ENCODE assay signal across 8 cellular contexts in the genomic region with DNA sequence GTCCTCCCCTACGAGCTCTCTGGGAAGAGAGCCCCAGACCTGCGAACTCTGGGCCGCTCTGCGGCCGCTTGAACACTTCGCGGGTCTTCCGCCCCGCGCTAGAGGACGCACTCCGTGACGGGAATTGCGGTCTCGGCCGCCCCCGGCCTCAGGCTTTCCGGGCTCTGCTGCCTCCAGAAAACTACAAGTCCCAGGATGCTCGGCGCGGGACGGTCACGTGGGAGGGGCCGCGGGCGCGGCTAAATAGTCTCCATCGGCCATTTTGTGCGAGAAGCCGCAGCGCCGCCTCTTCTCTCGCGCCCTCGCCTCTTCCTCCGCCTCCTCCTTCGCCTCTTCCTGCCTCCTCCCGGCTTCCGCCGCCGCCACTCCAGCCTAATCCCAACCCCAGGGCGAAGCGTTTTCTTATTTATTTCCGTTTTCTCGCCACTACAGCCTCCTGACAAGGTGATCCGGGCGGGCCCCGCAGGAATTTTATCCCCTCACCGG. TPM values are rescaled to one million over a fixed set of nuclear protein-coding genes. Genes with fewer than 3 reads are reported as not detected.
DNase-seq lines count a peak whose midpoint lies in the region; ATAC-seq and TF ChIP-seq lines count a peak whose summit lies in the region.

A gene (plus strand): TSS at position 269 of the 486 bp plus-strand sequence. CDS start 235 bp downstream, outside the sequence.

- peaks cover 16 to 32% of the 10 kb centered on the region in 2 donors for H3K4me1 ChIP-seq in thoracic aorta (ENCODE audit: control insufficient read depth in 1 of 2, low read depth in 2 of 2)

- H3K27me3 ChIP-seq in GM06990 (replicated peaks; ENCODE audit: control insufficient read depth, insufficient read depth, low read length): no peaks in the 10 kb centered on the region
- no peaks in the 10 kb centered on the region for H3K27me3 ChIP-seq in thoracic aorta (replicated peaks; ENCODE audit: insufficient read depth)

- H3K27ac ChIP-seq in SK-N-MC: no peak within 1 kb of the TSS
- H3K27ac ChIP-seq in thoracic aorta: peak within 1 kb of the TSS; percentile 98 to 100

- H3K9me3 ChIP-seq in SK-N-MC (ENCODE audit: low read depth, low read length): no peaks in the 10 kb centered on the region
- H3K9me3 ChIP-seq in thoracic aorta: no peaks in the 10 kb centered on the region

- peak within 1 kb of the TSS; percentile 91 for H3K4me3 ChIP-seq in GM06990 (replicated peaks; ENCODE audit: low read depth, low read length)
- H3K4me3 ChIP-seq in HFF-Myc (replicated peaks; ENCODE audit: low read depth, low read length): peak within 1 kb of the TSS; percentile 62
- peak within 1 kb of the TSS; percentile 82 for H3K4me3 ChIP-seq in SK-N-MC
- H3K4me3 ChIP-seq in thoracic aorta: peak within 1 kb of the TSS; percentile 98

- DNase-seq in GM06990 (ENCODE audit: extremely low read depth, insufficient read length): peak; percentile 99
- peak; percentile 90 for DNase-seq in HFF-Myc (ENCODE audit: extremely low read depth, low read depth)
- peak; percentile 97 for DNase-seq in NAMALWA (ENCODE audit: low spot score)
- DNase-seq in SK-N-MC (ENCODE audit: low read depth, low spot score): peak; percentile 72
- peak; percentile 98 for DNase-seq in activated naive CD4-positive, alpha-beta T cell treated with anti-CD3 and anti-CD28 coated beads, Interleukin-2, amount 50 U/mL, for 16 hours
- peak; percentile 97 for DNase-seq in globus pallidus (ENCODE audit: low spot score)
- DNase-seq in occipital lobe (lab: John Stamatoyannopoulos, UW): peak; percentile 97
- peak; percentile 91 for DNase-seq in thoracic aorta (ENCODE audit: low spot score)

- ATAC-seq in thoracic aorta (ENCODE audit: insufficient number of reproducible peaks, low FRiP score, low read depth): peak; percentile 84

- H3K9ac ChIP-seq in SK-N-MC (ENCODE audit: insufficient read length): peak within 1 kb of the TSS; percentile 88

- TF ChIP-seq CTCF in GM06990 (IDR thresholded peaks at IDR 0.05; ENCODE audit: insufficient read depth, low read length, poor library complexity, severe bottlenecking) (peak; percentile 94), HFF-Myc (IDR thresholded peaks at IDR 0.05; ENCODE audit: low read depth, low read length, missing control alignments) (peak; percentile 90), thoracic aorta (IDR thresholded peaks at IDR 0.05) (peak; percentile 77)

- H3K36me3 ChIP-seq in GM06990 (ENCODE audit: control insufficient read depth, insufficient read depth, low read length): peaks cover 2% of the 10 kb centered on the region
- H3K36me3 ChIP-seq in SK-N-MC (ENCODE audit: insufficient read depth, low read length): peaks cover 17% of the 10 kb centered on the region
- H3K36me3 ChIP-seq in thoracic aorta: peaks cover 10% of the 10 kb centered on the region

RNA-seq across cellular contexts. Expression of the gene that starts here (rescaled TPM):
- total RNA-seq in occipital lobe (55.4 TPM), thoracic aorta (10 to 100 TPM; 15.0 to 38.2 TPM)
